26 cellular contexts compared by ENCODE assay signal in genomic region chr1:28418278-28418637, GRCh38.
"Had no signal": no experiment of that assay in that cellular context is flagged by ENCODE, and none has a peak within 500 bp of the region (broad histone marks: within the 10 kb centered on the region; RNA-seq: fewer than 3 reads in every experiment).

No MANE protein-coding gene starts in this region.

- H3K4me1 ChIP-seq: colonic mucosa had no signal

- H3K4me1 Mint-ChIP-seq: memory B cell had no signal

- H3K36me3 ChIP-seq: colonic mucosa, heart right ventricle, tibial nerve had no signal

- H3K4me3 ChIP-seq: body of pancreas, colonic mucosa, heart right ventricle, mucosa of descending colon, tibial nerve had no signal

- H3K36me3 Mint-ChIP-seq: immature natural killer cell had no signal

- H3K4me3 Mint-ChIP-seq: activated CD4-positive, alpha-beta memory T cell treated with anti-CD3 and anti-CD28 coated beads, Interleukin-2, amount 10 ng/mL, durations not matched to agents 7 days and 5 days; endodermal cell; memory B cell; neural crest cell had no signal

- H3K27ac ChIP-seq: colonic mucosa, tibial nerve had no signal

- H3K9me3 ChIP-seq: body of pancreas, colonic mucosa, heart right ventricle, mucosa of descending colon, tibial nerve had no signal

- DNase-seq: activated CD4-positive, alpha-beta memory T cell treated with anti-CD3 and anti-CD28 coated beads, Interleukin-2, amount 10 ng/mL, durations not matched to agents 7 days and 5 days; activated CD4-positive, alpha-beta T cell treated with anti-CD3 and anti-CD28 coated beads for 48 hours; activated CD4-positive, CD25-positive, alpha-beta regulatory T cell; activated naive CD4-positive, alpha-beta T cell treated with Interleukin-2 at 50 U/mL for 16 hours; activated naive CD8-positive, alpha-beta T cell treated with anti-CD3 and anti-CD28 coated beads, Interleukin-2, amount 10 ng/mL, durations not matched to agents 7 days and 5 days; activated T-cell treated with anti-CD3 and anti-CD28 coated beads, Interleukin-2, amount 50 U/mL, for 1 hour; amygdala; body of pancreas; central memory CD4-positive, alpha-beta T cell; colonic mucosa; endodermal cell; heart right ventricle; left ventricle myocardium superior; mucosa of descending colon; naive B cell; stimulated activated CD4-positive, alpha-beta T cell treated with anti-CD3 and anti-CD28 coated beads, Interleukin-12 subunit alpha, Interleukin-12 subunit beta, amount 100 ng/mL, for 4 hours; stimulated activated CD4-positive, alpha-beta T cell treated with anti-CD3 and anti-CD28 coated beads, Interleukin-1b, Interleukin-23, amount 100 ng/mL, for 48 hours; stimulated activated CD8-positive, alpha-beta memory T cell treated with anti-CD3 and anti-CD28 coated beads, Interleukin-4, amount 100 ng/mL, for 48 hours; stimulated activated naive CD4-positive, alpha-beta T cell treated with Interleukin-2 at 50 U/mL for 16 hours had no signal

- H3K27me3 Mint-ChIP-seq: activated CD4-positive, alpha-beta memory T cell treated with anti-CD3 and anti-CD28 coated beads, Interleukin-2, amount 10 ng/mL, durations not matched to agents 7 days and 5 days; activated naive CD8-positive, alpha-beta T cell treated with anti-CD3 and anti-CD28 coated beads, Interleukin-2, amount 10 ng/mL, durations not matched to agents 7 days and 5 days; memory B cell; naive B cell; progenitor cell of endocrine pancreas had no signal

- FAIRE-seq: urothelium cell line had no signal

- H3K27me3 ChIP-seq: body of pancreas, colonic mucosa, heart right ventricle, tibial nerve had no signal

- H3K27ac Mint-ChIP-seq: activated CD4-positive, alpha-beta memory T cell treated with anti-CD3 and anti-CD28 coated beads, Interleukin-2, amount 10 ng/mL, durations not matched to agents 7 days and 5 days; activated T-helper 2 cell treated with anti-CD3 and anti-CD28 coated beads, Interferon-gamma antibody, Interleukin-2, Interleukin-4, amounts not matched to agents 10 μg/mL and 5 μg/mL and 100 μg/mL, durations not matched to agents 14 hours and 24 hours and 36 hours; endodermal cell; memory B cell; naive B cell; progenitor cell of endocrine pancreas had no signal

- H3K9me3 Mint-ChIP-seq: activated CD4-positive, alpha-beta memory T cell treated with anti-CD3 and anti-CD28 coated beads, Interleukin-2, amount 10 ng/mL, durations not matched to agents 7 days and 5 days; activated naive CD8-positive, alpha-beta T cell treated with anti-CD3 and anti-CD28 coated beads, Interleukin-2, amount 10 ng/mL, durations not matched to agents 7 days and 5 days; activated T-helper 2 cell treated with anti-CD3 and anti-CD28 coated beads, Interferon-gamma antibody, Interleukin-2, Interleukin-4, amounts not matched to agents 10 μg/mL and 5 μg/mL and 100 μg/mL, durations not matched to agents 14 hours and 24 hours and 36 hours; endodermal cell; immature natural killer cell; memory B cell; naive B cell; neural crest cell had no signal

- ATAC-seq: body of pancreas, heart right ventricle, left ventricle myocardium superior had no signal
